ENCODE assay signal across 5 cellular contexts in genomic region chr19:38339001-38339400, GRCh38. TPM values are rescaled to one million over a fixed set of nuclear protein-coding genes. Genes with fewer than 3 reads are reported as not detected.
"Had no signal": no experiment of that assay in that cellular context is flagged by ENCODE, and none has a peak within 500 bp of the region (broad histone marks: within the 10 kb centered on the region; RNA-seq: fewer than 3 reads in every experiment).

No MANE protein-coding gene starts in this region.

RNA-seq across cellular contexts. Expression of gene C19orf33, which starts 35.0 kb away (rescaled TPM):
- total RNA-seq: activated CD8-positive, alpha-beta T cell treated with anti-CD3 and anti-CD28 coated beads for 36 hours; activated naive CD4-positive, alpha-beta T cell treated with anti-CD3 and anti-CD28 coated beads, Interleukin-2, amount 50 U/mL, for 72 hours; activated T-cell treated with anti-CD3 and anti-CD28 coated beads, Interleukin-2, amount 50 U/mL, for 4 hours; natural killer cell treated with Interleukin-12 subunit alpha and Interleukin-12 subunit beta and Interleukin-15 and Interleukin-18, amount 100 ng/mL, for 72 hours; osteoblast had no signal
